ENCODE assay signal across 17 cellular contexts in the genomic region with DNA sequence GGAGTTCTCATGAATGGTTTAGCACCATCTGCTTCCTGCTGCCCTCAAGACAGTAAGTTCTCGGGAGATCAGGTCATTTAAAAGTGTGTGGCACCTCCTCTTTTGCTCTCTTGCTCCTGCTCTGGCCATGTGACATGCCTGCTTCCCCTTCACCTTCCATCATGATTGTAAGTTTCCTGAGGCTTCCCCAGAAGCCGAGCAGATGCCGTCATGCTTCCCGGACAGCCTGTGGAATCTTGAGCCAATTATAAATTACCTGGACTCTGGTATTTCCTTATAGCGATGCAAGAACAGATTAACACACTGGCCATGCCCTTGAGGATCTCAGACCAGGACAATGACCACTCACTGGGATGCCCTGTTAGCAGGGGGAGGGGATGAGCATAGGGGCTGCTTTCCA.
DNase-seq lines count a peak whose midpoint lies in the region; ATAC-seq lines count a peak whose summit lies in the region.
"Had no signal": no experiment of that assay in that cellular context is flagged by ENCODE, and none has a peak within 500 bp of the region (broad histone marks: within the 10 kb centered on the region; RNA-seq: fewer than 3 reads in every experiment).

No MANE protein-coding gene starts in this region.

- CTCF ChIA-PET in activated CD8-positive, alpha-beta memory T cell treated with anti-CD3 and anti-CD28 coated beads, Interleukin-2, amount 10 ng/mL, durations not matched to agents 7 days and 5 days (lab: Charles Lee), result no interaction called here

- H2BK120ac ChIP-seq in neuronal stem cell (ENCODE audit: low read depth, low read length), result no peak overlapping the region

- H3K4me3 Mint-ChIP-seq in activated CD8-positive, alpha-beta memory T cell treated with anti-CD3 and anti-CD28 coated beads, Interleukin-2, amount 10 ng/mL, durations not matched to agents 7 days and 5 days, result no peak overlapping the region
- H3K4me3 Mint-ChIP-seq in stimulated activated naive B cell treated with anti-CD40 and anti-IgM and Interleukin-4, amounts not matched to agents 10 μg/mL and 1 μg/mL and 100 μg/mL, for 72 hours, result no peak overlapping the region
- H3K4me3 Mint-ChIP-seq: CD14-positive monocyte; CD8-positive, alpha-beta T cell had no signal

- no peaks in the 10 kb centered on the region for H3K27me3 ChIP-seq in neuronal stem cell (ENCODE audit: control insufficient read depth in 3 of 3, insufficient read depth in 3 of 3, low read depth in 1 of 3, low read length in 3 of 3)

- H3K14ac ChIP-seq in neuronal stem cell (ENCODE audit: low read length), result no peak overlapping the region

- H2AK5ac ChIP-seq in neuronal stem cell (ENCODE audit: low read depth, low read length), result no peak overlapping the region

- no peak overlapping the region for H2BK5ac ChIP-seq in neuronal stem cell (ENCODE audit: low read length)

- peak; percentile 28 for DNase-seq in activated CD8-positive, alpha-beta memory T cell treated with anti-CD3 and anti-CD28 coated beads, Interleukin-2, amount 10 ng/mL, durations not matched to agents 7 days and 5 days
- no peak for DNase-seq in activated CD8-positive, alpha-beta memory T cell treated with anti-CD3 and anti-CD28 coated beads, Interleukin-2, amount 50 U/mL, for 4 hours
- DNase-seq in epithelial cell of prostate (ENCODE audit: low read depth, low spot score), result no peak
- no peak for DNase-seq in neuronal stem cell (ENCODE audit: low spot score)
- no peak for DNase-seq in stimulated activated naive B cell treated with anti-CD40 and anti-IgM and Interleukin-4, amounts not matched to agents 10 μg/mL and 1 μg/mL and 100 μg/mL, for 72 hours
- DNase-seq: CD8-positive, alpha-beta T cell; COR-L47; DMS153; DMS79 treated with DMSO at 0.1 percent for 48 hours; EL; GOT3; HCEC 1CT; HFFc6 had no signal

- peak overlapping the region; percentile 85 for H3K27ac ChIP-seq in epithelial cell of prostate
- no peak overlapping the region for H3K27ac ChIP-seq in neuronal stem cell (replicated peaks; ENCODE audit: low read length)
- H3K27ac ChIP-seq: 22Rv1 had no signal

- no peak overlapping the region for H4K8ac ChIP-seq in neuronal stem cell (ENCODE audit: low read depth, low read length)

- no peak for ATAC-seq in activated CD8-positive, alpha-beta memory T cell treated with anti-CD3 and anti-CD28 coated beads, Interleukin-2, amount 10 ng/mL, durations not matched to agents 7 days and 5 days
- ATAC-seq in HG03469 (IDR thresholded peaks at IDR 0.05; ENCODE audit: unreplicated experiment) (no peak), GM21390 (IDR thresholded peaks at IDR 0.05; ENCODE audit: unreplicated experiment) (no peak)
- no peak for ATAC-seq in stimulated activated naive B cell treated with anti-CD40 and anti-IgM and Interleukin-4, amounts not matched to agents 10 μg/mL and 1 μg/mL and 100 μg/mL, for 72 hours (replicated peaks)
- ATAC-seq: CD8-positive, alpha-beta T cell had no signal

- no peak overlapping the region for H3K9ac ChIP-seq in neuronal stem cell (ENCODE audit: low read depth, low read length, poor library complexity)

- H2AFZ ChIP-seq in neuronal stem cell (ENCODE audit: low read length), result no peak overlapping the region

- H2BK12ac ChIP-seq in neuronal stem cell (ENCODE audit: low read length), result peak overlapping the region; percentile 18

- H3K18ac ChIP-seq in neuronal stem cell (ENCODE audit: low read length), result no peak overlapping the region

- H3K36me3 Mint-ChIP-seq in activated CD8-positive, alpha-beta memory T cell treated with anti-CD3 and anti-CD28 coated beads, Interleukin-2, amount 10 ng/mL, durations not matched to agents 7 days and 5 days, result no peaks in the 10 kb centered on the region
- no peaks in the 10 kb centered on the region for H3K36me3 Mint-ChIP-seq in stimulated activated naive B cell treated with anti-CD40 and anti-IgM and Interleukin-4, amounts not matched to agents 10 μg/mL and 1 μg/mL and 100 μg/mL, for 72 hours
- H3K36me3 Mint-ChIP-seq: CD14-positive monocyte; CD8-positive, alpha-beta T cell had no signal

- H3K4me2 ChIP-seq in neuronal stem cell (ENCODE audit: insufficient read depth, low read length, poor library complexity, severe bottlenecking), result no peak overlapping the region

- H3K23ac ChIP-seq in neuronal stem cell (ENCODE audit: low read depth, low read length, poor library complexity), result no peak overlapping the region

- no peak overlapping the region for H3K4me3 ChIP-seq in neuronal stem cell (ENCODE audit: low read length in 2 of 2)

- H4K91ac ChIP-seq in neuronal stem cell (ENCODE audit: low read depth, low read length, poor library complexity), result no peak overlapping the region

- no peaks in the 10 kb centered on the region for H3K9me3 Mint-ChIP-seq in activated CD8-positive, alpha-beta memory T cell treated with anti-CD3 and anti-CD28 coated beads, Interleukin-2, amount 10 ng/mL, durations not matched to agents 7 days and 5 days (ENCODE audit: low read depth)
- H3K9me3 Mint-ChIP-seq in stimulated activated naive B cell treated with anti-CD40 and anti-IgM and Interleukin-4, amounts not matched to agents 10 μg/mL and 1 μg/mL and 100 μg/mL, for 72 hours, result no peaks in the 10 kb centered on the region
- H3K9me3 Mint-ChIP-seq: CD8-positive, alpha-beta T cell; HFFc6 had no signal

- no peaks in the 10 kb centered on the region for H3K9me3 ChIP-seq in neuronal stem cell (replicated peaks in 1 of 2; ENCODE audit: control insufficient read depth in 2 of 2, insufficient read depth in 1 of 2, low read depth in 1 of 2, low read length in 2 of 2)

- no peak overlapping the region for H2BK15ac ChIP-seq in neuronal stem cell (ENCODE audit: low read length)

- no peaks in the 10 kb centered on the region for H3K4me1 Mint-ChIP-seq in activated CD8-positive, alpha-beta memory T cell treated with anti-CD3 and anti-CD28 coated beads, Interleukin-2, amount 10 ng/mL, durations not matched to agents 7 days and 5 days
- H3K4me1 Mint-ChIP-seq in stimulated activated naive B cell treated with anti-CD40 and anti-IgM and Interleukin-4, amounts not matched to agents 10 μg/mL and 1 μg/mL and 100 μg/mL, for 72 hours, result no peaks in the 10 kb centered on the region
- H3K4me1 Mint-ChIP-seq: CD14-positive monocyte had no signal

- no peak overlapping the region for H3K4ac ChIP-seq in neuronal stem cell (ENCODE audit: low read length)

- no CpG with 5 or more reads among the region's 5 CpGs for WGBS in neuronal stem cell (ENCODE audit: extremely low coverage in 2 of 2, insufficient read length in 2 of 2, insufficient replicate concordance in 1 of 2), 2 donors

- no peaks in the 10 kb centered on the region for H3K27me3 Mint-ChIP-seq in activated CD8-positive, alpha-beta memory T cell treated with anti-CD3 and anti-CD28 coated beads, Interleukin-2, amount 10 ng/mL, durations not matched to agents 7 days and 5 days
- peaks cover 12 to 32% of the 10 kb centered on the region in 2 donors for H3K27me3 Mint-ChIP-seq in stimulated activated naive B cell treated with anti-CD40 and anti-IgM and Interleukin-4, amounts not matched to agents 10 μg/mL and 1 μg/mL and 100 μg/mL, for 72 hours

- H3K4me1 ChIP-seq in neuronal stem cell (ENCODE audit: control insufficient read depth in 2 of 2, insufficient read depth in 1 of 2, low read depth in 1 of 2, low read length in 2 of 2), result peaks cover 0 to 19% of the 10 kb centered on the region in 2 donors

- H3K27ac Mint-ChIP-seq in activated CD8-positive, alpha-beta memory T cell treated with anti-CD3 and anti-CD28 coated beads, Interleukin-2, amount 10 ng/mL, durations not matched to agents 7 days and 5 days, result no peak overlapping the region
- H3K27ac Mint-ChIP-seq in stimulated activated naive B cell treated with anti-CD40 and anti-IgM and Interleukin-4, amounts not matched to agents 10 μg/mL and 1 μg/mL and 100 μg/mL, for 72 hours, result no peak overlapping the region
- H3K27ac Mint-ChIP-seq: CD8-positive, alpha-beta T cell had no signal

- H3K79me1 ChIP-seq in neuronal stem cell (ENCODE audit: low read depth, low read length), result no peaks in the 10 kb centered on the region

- no peaks in the 10 kb centered on the region for H3K36me3 ChIP-seq in neuronal stem cell (replicated peaks in 1 of 2; ENCODE audit: control insufficient read depth in 2 of 2, insufficient read depth in 2 of 2, low read length in 2 of 2)
